1 cellular context compared by ENCODE assay signal in the genomic region with DNA sequence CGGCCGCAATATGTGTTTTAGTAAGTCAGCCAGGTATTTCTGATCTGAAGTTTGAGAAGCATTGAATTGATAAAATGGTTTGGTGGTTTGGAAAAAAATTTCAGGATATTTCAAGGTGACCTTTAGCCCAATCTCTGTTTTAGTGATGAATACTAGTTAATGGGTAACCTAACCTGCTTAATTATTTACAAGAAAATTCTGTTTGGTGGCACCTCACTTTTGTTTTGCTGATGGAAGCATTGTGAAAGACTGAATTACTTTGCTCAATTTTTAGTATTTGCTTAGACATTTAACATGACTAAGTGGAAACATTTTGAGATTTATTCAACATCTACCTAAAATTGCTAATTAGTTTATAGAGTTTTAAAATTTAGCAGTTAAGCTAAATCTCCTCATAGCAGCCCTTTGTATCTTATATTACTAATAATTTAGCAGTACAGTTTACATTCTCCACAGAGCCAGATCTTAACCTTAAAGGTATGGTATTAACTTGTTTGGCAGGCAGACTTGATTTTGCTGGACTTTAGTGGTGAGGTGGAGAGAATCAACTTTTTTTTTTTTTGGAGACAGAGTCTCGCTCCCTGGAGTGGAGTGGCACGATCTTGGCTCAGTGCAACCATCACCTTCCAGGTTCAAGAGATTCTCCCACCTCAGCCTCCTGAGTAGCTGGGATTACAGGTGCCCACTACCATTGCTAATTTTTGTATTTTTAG.
TF ChIP-seq lines count a peak whose summit lies in the region.

No MANE protein-coding gene starts in this region.

TF ChIP-seq in liver, 16 proteins besides CTCF, POLR2A, EP300 and RAD21 (continued from another document):
- TF ChIP-seq, protein P1, sequence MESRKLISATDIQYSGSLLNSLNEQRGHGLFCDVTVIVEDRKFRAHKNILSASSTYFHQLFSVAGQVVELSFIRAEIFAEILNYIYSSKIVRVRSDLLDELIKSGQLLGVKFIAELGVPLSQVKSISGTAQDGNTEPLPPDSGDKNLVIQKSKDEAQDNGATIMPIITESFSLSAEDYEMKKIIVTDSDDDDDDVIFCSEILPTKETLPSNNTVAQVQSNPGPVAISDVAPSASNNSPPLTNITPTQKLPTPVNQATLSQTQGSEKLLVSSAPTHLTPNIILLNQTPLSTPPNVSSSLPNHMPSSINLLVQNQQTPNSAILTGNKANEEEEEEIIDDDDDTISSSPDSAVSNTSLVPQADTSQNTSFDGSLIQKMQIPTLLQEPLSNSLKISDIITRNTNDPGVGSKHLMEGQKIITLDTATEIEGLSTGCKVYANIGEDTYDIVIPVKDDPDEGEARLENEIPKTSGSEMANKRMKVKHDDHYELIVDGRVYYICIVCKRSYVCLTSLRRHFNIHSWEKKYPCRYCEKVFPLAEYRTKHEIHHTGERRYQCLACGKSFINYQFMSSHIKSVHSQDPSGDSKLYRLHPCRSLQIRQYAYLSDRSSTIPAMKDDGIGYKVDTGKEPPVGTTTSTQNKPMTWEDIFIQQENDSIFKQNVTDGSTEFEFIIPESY (IDR thresholded peaks at IDR 0.05), result peak; percentile 50
- TF ChIP-seq FOXA2 (IDR thresholded peaks at IDR 0.05) (peak; percentile 34), GABPA (IDR thresholded peaks at IDR 0.05 in 1 of 2, conservative IDR thresholded peaks at IDR 0.05 in 1 of 2) (no peak), FOXA1 (IDR thresholded peaks at IDR 0.05) (no peak)
- TF ChIP-seq, protein P2, sequence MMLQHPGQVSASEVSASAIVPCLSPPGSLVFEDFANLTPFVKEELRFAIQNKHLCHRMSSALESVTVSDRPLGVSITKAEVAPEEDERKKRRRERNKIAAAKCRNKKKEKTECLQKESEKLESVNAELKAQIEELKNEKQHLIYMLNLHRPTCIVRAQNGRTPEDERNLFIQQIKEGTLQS (IDR thresholded peaks at IDR 0.05), result no peak
TF ChIP-seq in liver: peak in this region for 10.
